Comparison of ENCODE assay signal across 24 cellular contexts in the genomic region with DNA sequence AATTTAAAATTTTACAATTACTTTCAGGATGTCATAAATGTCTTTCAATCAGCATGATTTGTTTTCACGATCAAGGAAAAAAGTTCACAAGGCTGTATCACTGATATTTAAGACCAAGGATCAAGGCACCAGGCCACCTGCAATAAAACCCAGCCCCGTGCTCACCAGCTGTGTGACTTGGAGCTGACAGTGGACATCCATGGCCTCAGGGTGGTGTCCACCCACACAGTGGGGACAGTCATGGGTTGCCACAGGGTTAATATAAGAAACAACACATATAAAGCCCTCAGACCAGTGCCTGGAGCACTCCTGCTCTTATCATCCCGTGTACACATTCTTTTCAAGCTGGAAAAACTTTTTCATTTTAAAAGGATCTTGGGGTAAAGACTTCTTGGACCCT.
"Had no signal": no experiment of that assay in that cellular context is flagged by ENCODE, and none has a peak within 500 bp of the region (broad histone marks: within the 10 kb centered on the region; RNA-seq: fewer than 3 reads in every experiment).

No MANE protein-coding gene starts in this region.

- H3K36me3 Mint-ChIP-seq: naive B cell; stimulated activated naive B cell treated with anti-CD40 and anti-IgM and Interleukin-4, amounts not matched to agents 10 μg/mL and 1 μg/mL and 100 μg/mL, for 72 hours had no signal

- H3K9me3 Mint-ChIP-seq: dendritic cell treated with granulocyte-macrophage colony-stimulating factor and Interleukin-4, amounts not matched to agents 40 ng/mL and 50 ng/mL, for 4 days; naive B cell; nephron; stimulated activated naive B cell treated with anti-CD40 and anti-IgM and Interleukin-4, amounts not matched to agents 10 μg/mL and 1 μg/mL and 100 μg/mL, for 72 hours; stimulated activated naive CD8-positive, alpha-beta T cell treated with anti-CD3 and anti-CD28 coated beads, Interleukin-15, Interleukin-2, amounts not matched to agents 100 ng/mL and 50 ng/mL, for 24 hours had no signal

- H3K27ac ChIP-seq: colonic mucosa, esophagus muscularis mucosa, foreskin keratinocyte, gastroesophageal sphincter, heart left ventricle, lower lobe of right lung, pancreas, thoracic aorta, transverse colon had no signal

- H3K9me3 ChIP-seq: colonic mucosa, esophagus muscularis mucosa, gastroesophageal sphincter, heart left ventricle, lower lobe of right lung, pancreas, right lobe of liver, thoracic aorta, transverse colon had no signal

- H3K27me3 ChIP-seq: colonic mucosa, foreskin keratinocyte, heart left ventricle, pancreas, right lobe of liver, transverse colon had no signal

- H3K4me3 ChIP-seq: colonic mucosa, esophagus muscularis mucosa, gastroesophageal sphincter, heart left ventricle, lower lobe of right lung, pancreas, right lobe of liver, thoracic aorta, transverse colon had no signal

- H3K4me1 Mint-ChIP-seq: stimulated activated naive B cell treated with anti-CD40 and anti-IgM and Interleukin-4, amounts not matched to agents 10 μg/mL and 1 μg/mL and 100 μg/mL, for 72 hours had no signal

- ATAC-seq: foreskin keratinocyte; gastroesophageal sphincter; left cardiac atrium; left ventricle myocardium superior; lower lobe of right lung; pancreas; right lobe of liver; stimulated activated naive B cell treated with anti-CD40 and anti-IgM and Interleukin-4, amounts not matched to agents 10 μg/mL and 1 μg/mL and 100 μg/mL, for 72 hours had no signal

- DNase-seq: colonic mucosa; effector memory CD4-positive, alpha-beta T cell; foreskin keratinocyte; heart left ventricle; hippocampal formation; left cardiac atrium; left ventricle myocardium superior; lower lobe of right lung; naive B cell; occipital lobe; retina; right lobe of liver; small intestine; stimulated activated CD4-positive, alpha-beta T cell treated with anti-CD3 and anti-CD28 coated beads, Interleukin-15, amount 100 ng/mL, for 24 hours; stimulated activated CD4-positive, alpha-beta T cell treated with anti-CD3 and anti-CD28 coated beads, Interleukin-2, amount 100 ng/mL, for 48 hours; stimulated activated naive B cell treated with anti-CD40 and anti-IgM and Interleukin-4, amounts not matched to agents 10 μg/mL and 1 μg/mL and 100 μg/mL, for 72 hours; transverse colon had no signal

- H3K27ac Mint-ChIP-seq: dendritic cell treated with granulocyte-macrophage colony-stimulating factor and Interleukin-4, amounts not matched to agents 40 ng/mL and 50 ng/mL, for 4 days; nephron; stimulated activated naive B cell treated with anti-CD40 and anti-IgM and Interleukin-4, amounts not matched to agents 10 μg/mL and 1 μg/mL and 100 μg/mL, for 72 hours; stimulated activated naive CD8-positive, alpha-beta T cell treated with anti-CD3 and anti-CD28 coated beads, Interleukin-15, Interleukin-2, amounts not matched to agents 100 ng/mL and 50 ng/mL, for 24 hours had no signal

- H3K36me3 ChIP-seq: colonic mucosa, gastroesophageal sphincter, lower lobe of right lung, pancreas, thoracic aorta, transverse colon had no signal

- H3K4me1 ChIP-seq: colonic mucosa, esophagus muscularis mucosa, foreskin keratinocyte, gastroesophageal sphincter, lower lobe of right lung, pancreas, transverse colon had no signal

- H3K4me3 Mint-ChIP-seq: dendritic cell treated with granulocyte-macrophage colony-stimulating factor and Interleukin-4, amounts not matched to agents 40 ng/mL and 50 ng/mL, for 4 days; naive B cell; nephron; stimulated activated naive B cell treated with anti-CD40 and anti-IgM and Interleukin-4, amounts not matched to agents 10 μg/mL and 1 μg/mL and 100 μg/mL, for 72 hours; stimulated activated naive CD8-positive, alpha-beta T cell treated with anti-CD3 and anti-CD28 coated beads, Interleukin-15, Interleukin-2, amounts not matched to agents 100 ng/mL and 50 ng/mL, for 24 hours had no signal
